Comparison of ENCODE assay signal across 17 cellular contexts in genomic region chr11:25961539-25961938, GRCh38.
A peak's percentile ranks its signal among the peaks of the same experiment; 100 is the strongest.
DNase-seq lines count a peak whose midpoint lies in the region; ATAC-seq, FAIRE-seq and TF ChIP-seq lines count a peak whose summit lies in the region.
"Had no signal": no experiment of that assay in that cellular context is flagged by ENCODE, and none has a peak within 500 bp of the region (broad histone marks: within the 10 kb centered on the region; RNA-seq: fewer than 3 reads in every experiment).

No MANE protein-coding gene starts in this region.

- no peak overlapping the region for H2BK5ac ChIP-seq in H1 (ENCODE audit: low read depth, low read length)

- DNase-seq in A673 (ENCODE audit: low spot score), result no peak
- no peak for DNase-seq in GM23338 (ENCODE audit: low spot score)
- DNase-seq in H1 (ENCODE audit: low read depth in 1 of 2, low spot score in 2 of 2), result no peak
- DNase-seq in testis, result no peak
- DNase-seq in ureter (ENCODE audit: low spot score), result no peak
- no peak for DNase-seq in EL
- DNase-seq: activated CD8-positive, alpha-beta T cell treated with anti-CD3 and anti-CD28 coated beads for 36 hours; GM23248; NCI-H2029 treated with DMSO at 0.1 percent for 48 hours; NCI-H69; ovary; stimulated activated CD4-positive, alpha-beta T cell treated with anti-CD3 and anti-CD28 coated beads, Interleukin-4, amount 100 ng/mL, for 24 hours had no signal

- H3K27me3 ChIP-seq in A673 (replicated peaks; ENCODE audit: insufficient read depth, low read depth, low read length, poor library complexity), result no peaks in the 10 kb centered on the region
- no peaks in the 10 kb centered on the region for H3K27me3 ChIP-seq in GM23338 (ENCODE audit: insufficient read depth)
- no peaks in the 10 kb centered on the region for H3K27me3 ChIP-seq in H1 (replicated peaks in 1 of 4; ENCODE audit: control insufficient read depth in 3 of 4, extremely low read depth in 1 of 4, insufficient read depth in 3 of 4, low read length in 3 of 4)
- H3K27me3 ChIP-seq in neural cell (ENCODE audit: insufficient read depth, low read depth, low read length), result no peaks in the 10 kb centered on the region
- H3K27me3 ChIP-seq in testis, result no peaks in the 10 kb centered on the region
- H3K27me3 ChIP-seq: breast epithelium, ovary, suprapubic skin had no signal

- peaks cover 3% of the 10 kb centered on the region; the same call in 1 of the 3 replicates for H3K4me1 Mint-ChIP-seq in GM23338

- no peak overlapping the region for H3K4me2 ChIP-seq in GM23338
- no peak overlapping the region for H3K4me2 ChIP-seq in H1 (ENCODE audit: insufficient read depth in 1 of 2, low read depth in 2 of 2, low read length in 2 of 2)
- no peak overlapping the region for H3K4me2 ChIP-seq in neural cell (ENCODE audit: low read length)

- intact Hi-C loops in A673 (cut with micrococcal nuclease; ENCODE audit: unreplicated experiment), result no loop called here
- intact Hi-C loops in testis (cut with DNase I; ENCODE audit: low total_unique reads), result no loop called here

- TF ChIP-seq POLR2A in H1 (IDR thresholded peaks at IDR 0.05; ENCODE audit: control extremely low read depth in 1 of 2, low read depth in 2 of 2, low read length in 2 of 2) (no peak), testis (IDR thresholded peaks at IDR 0.05) (no peak)

- H4K5ac ChIP-seq in H1 (ENCODE audit: insufficient read length, low read depth, low read length), result no peak overlapping the region

- H2AFZ ChIP-seq in GM23338 (no peak overlapping the region), H1 (ENCODE audit: low read length) (no peak overlapping the region), neural cell (ENCODE audit: low read depth, low read length) (no peak overlapping the region)
- H2AFZ ChIP-seq: GM23248 had no signal

- TF ChIP-seq CTCF in A673 (conservative IDR thresholded peaks at IDR 0.05; ENCODE audit: low read depth, low read length) (peak; percentile 29; the same call in 1 of the 2 replicates), GM23338 (conservative IDR thresholded peaks at IDR 0.05; ENCODE audit: low read depth in 2 of 2) (peak; percentile 31 to 41), H1 (IDR thresholded peaks at IDR 0.05; ENCODE audit: control extremely low read depth in 1 of 3, insufficient read depth in 1 of 3, low read depth in 1 of 3, low read length in 3 of 3) (peak in 1 of 3 experiments; percentile 14; a peak in 2 of 4 replicates), neural cell (IDR thresholded peaks at IDR 0.05; ENCODE audit: poor library complexity, severe bottlenecking) (peak; percentile 66), testis (IDR thresholded peaks at IDR 0.05) (no peak)

- no peak for ATAC-seq in GM23338
- ATAC-seq: activated CD8-positive, alpha-beta T cell treated with anti-CD3 and anti-CD28 coated beads for 36 hours had no signal

- H3K14ac ChIP-seq in H1 (ENCODE audit: insufficient read length), result no peak overlapping the region

- no peaks in the 10 kb centered on the region for H3K79me1 ChIP-seq in H1 (ENCODE audit: low read depth, low read length)

- no peak overlapping the region for H3K23ac ChIP-seq in H1 (ENCODE audit: insufficient read length)

- H3K27ac ChIP-seq in A673 (ENCODE audit: low read depth, low read length, poor library complexity, severe bottlenecking) (no peak overlapping the region), GM23338 (ENCODE audit: low read depth) (no peak overlapping the region), H1 (ENCODE audit: low read depth, low read length) (no peak overlapping the region), neural cell (ENCODE audit: low read length) (no peak overlapping the region), testis (no peak overlapping the region)
- H3K27ac ChIP-seq: breast epithelium, GM23248, ovary, RWPE1, suprapubic skin had no signal

- H2BK20ac ChIP-seq in H1 (ENCODE audit: low read length), result no peak overlapping the region

- H3K9me2 ChIP-seq in GM23338 (ENCODE audit: insufficient read depth) (no peaks in the 10 kb centered on the region), neural cell (ENCODE audit: insufficient read depth, low read length) (no peaks in the 10 kb centered on the region)

- no peak overlapping the region for H2BK15ac ChIP-seq in H1 (ENCODE audit: low read length)

- 91% methylated on average over 4 of the region's 4 CpGs; no CpG with 5 or more reads in 1 of the 2 experiments for WGBS in H1 (ENCODE audit: extremely low coverage in 1 of 2, insufficient coverage in 1 of 2, insufficient read length in 1 of 2, insufficient replicate concordance in 2 of 2, low coverage in 1 of 2, low lambda C conversion rate in 2 of 2, missing lambda C conversion rate in 1 of 2), 2 experiments
- WGBS in testis, 2 donors, result 65 to 66% methylated on average over 4 of the region's 4 CpGs

- H3K23me2 ChIP-seq in H1 (ENCODE audit: low read depth, low read length), result no peaks in the 10 kb centered on the region

- H3K4ac ChIP-seq in H1 (replicated peaks; ENCODE audit: insufficient read length, low read depth, low read length), result no peak overlapping the region

- no peak overlapping the region for H2BK120ac ChIP-seq in H1 (replicated peaks; ENCODE audit: low read depth, low read length)

- peaks cover 2% of the 10 kb centered on the region for H3K27me3 Mint-ChIP-seq in GM23338 (ENCODE audit: insufficient read depth, low read depth, poor library complexity)
- H3K27me3 Mint-ChIP-seq: activated CD8-positive, alpha-beta T cell treated with anti-CD3 and anti-CD28 coated beads for 36 hours had no signal

- H3K9me3 Mint-ChIP-seq in GM23338, result no peaks in the 10 kb centered on the region; the same call in 2 of the 3 replicates

- H3K9ac ChIP-seq in H1 (replicated peaks in 1 of 4; ENCODE audit: extremely low read depth in 1 of 4, low read depth in 3 of 4, low read length in 3 of 4), result no peak overlapping the region
- H3K9ac ChIP-seq in neural cell (ENCODE audit: low read length), result no peak overlapping the region
- H3K9ac ChIP-seq: GM23248 had no signal

- no peaks in the 10 kb centered on the region for H3K4me1 ChIP-seq in A673 (ENCODE audit: insufficient read depth, low read length, poor library complexity, severe bottlenecking)
- no peaks in the 10 kb centered on the region; the same call in 1 of the 2 replicates for H3K4me1 ChIP-seq in GM23338 (ENCODE audit: insufficient read depth)
- no peaks in the 10 kb centered on the region for H3K4me1 ChIP-seq in H1 (replicated peaks in 1 of 4; ENCODE audit: control insufficient read depth in 3 of 4, insufficient read depth in 4 of 4, low read length in 3 of 4)
- no peaks in the 10 kb centered on the region for H3K4me1 ChIP-seq in testis
- H3K4me1 ChIP-seq: breast epithelium, suprapubic skin had no signal

- H3K36me3 Mint-ChIP-seq in GM23338 (ENCODE audit: low read depth), result no peaks in the 10 kb centered on the region

- H3K9me3 ChIP-seq in A673 (ENCODE audit: low read depth, low read length, poor library complexity, severe bottlenecking), result no peaks in the 10 kb centered on the region
- no peaks in the 10 kb centered on the region for H3K9me3 ChIP-seq in H1 (ENCODE audit: insufficient read depth in 2 of 2, low read depth in 1 of 2, low read length in 1 of 2)
- H3K9me3 ChIP-seq in neural cell (ENCODE audit: low read length), result no peaks in the 10 kb centered on the region
- no peaks in the 10 kb centered on the region for H3K9me3 ChIP-seq in testis
- H3K9me3 ChIP-seq: breast epithelium, ovary, suprapubic skin had no signal

- no peak overlapping the region for H3K27ac Mint-ChIP-seq in GM23338
- H3K27ac Mint-ChIP-seq: activated CD8-positive, alpha-beta T cell treated with anti-CD3 and anti-CD28 coated beads for 36 hours; activated T-helper 1 cell treated with anti-CD3 and anti-CD28 coated beads, Interleukin-12 subunit alpha, Interleukin-12 subunit beta, Interleukin-2, Interleukin-4 antibody, amounts not matched to agents 30 ng/mL and 10 ng/mL and 1 ng/mL, durations not matched to agents 14 hours and 24 hours and 36 hours had no signal

- no peaks in the 10 kb centered on the region for H3K79me2 ChIP-seq in GM23338 (replicated peaks; ENCODE audit: insufficient read depth)
- H3K79me2 ChIP-seq in H1 (ENCODE audit: control insufficient read depth in 1 of 2, insufficient read depth in 2 of 2, low read length in 2 of 2), result no peaks in the 10 kb centered on the region
- no peaks in the 10 kb centered on the region for H3K79me2 ChIP-seq in neural cell (replicated peaks; ENCODE audit: insufficient read depth, low read length)

- no peak overlapping the region for H2AK5ac ChIP-seq in H1 (ENCODE audit: low read depth, low read length)

- H3F3A ChIP-seq in GM23338 (replicated peaks; ENCODE audit: low read depth), result no peaks in the 10 kb centered on the region
- H3F3A ChIP-seq in neural cell (ENCODE audit: insufficient read depth, low read length, poor library complexity, severe bottlenecking), result no peaks in the 10 kb centered on the region

- BruUV-seq in A673 (replicated peaks; lab: Mats Ljungman, UMichigan), result no TSS peak

- POLR2A ChIA-PET in A673 (lab: Charles Lee; ENCODE audit: low non-redundant PET) (no interaction called here), H1 (lab: Charles Lee; ENCODE audit: partially characterized antibody) (no interaction called here)

- no peak overlapping the region for H3K18ac ChIP-seq in H1 (ENCODE audit: extremely low read depth, low read length)

- no peak overlapping the region for H4K8ac ChIP-seq in H1 (ENCODE audit: extremely low read depth, insufficient read depth, low read length)

- no peak for FAIRE-seq in H1 (lab: Jason Lieb, UNC)

- H3K36me3 ChIP-seq in A673 (ENCODE audit: insufficient read depth, low read length, poor library complexity, severe bottlenecking) (no peaks in the 10 kb centered on the region), GM23338 (ENCODE audit: insufficient read depth) (no peaks in the 10 kb centered on the region), H1 (ENCODE audit: control insufficient read depth in 2 of 4, insufficient read depth in 4 of 4, low read length in 3 of 4) (no peaks in the 10 kb centered on the region), neural cell (ENCODE audit: insufficient read depth, low read length) (no peaks in the 10 kb centered on the region), testis (ENCODE audit: low read depth, missing control alignments) (no peaks in the 10 kb centered on the region)
- H3K36me3 ChIP-seq: breast epithelium, ovary, suprapubic skin had no signal

- H3K4me3 Mint-ChIP-seq in GM23338, result no peak overlapping the region
- H3K4me3 Mint-ChIP-seq: activated CD8-positive, alpha-beta T cell treated with anti-CD3 and anti-CD28 coated beads for 36 hours; activated T-helper 1 cell treated with anti-CD3 and anti-CD28 coated beads, Interleukin-12 subunit alpha, Interleukin-12 subunit beta, Interleukin-2, Interleukin-4 antibody, amounts not matched to agents 30 ng/mL and 10 ng/mL and 1 ng/mL, durations not matched to agents 14 hours and 24 hours and 36 hours had no signal

- no peak overlapping the region for H4K91ac ChIP-seq in H1 (replicated peaks; ENCODE audit: insufficient read length, low read length)

- TF ChIP-seq RAD21 in H1 (IDR thresholded peaks at IDR 0.05 in 1 of 2, conservative IDR thresholded peaks at IDR 0.05 in 1 of 2; ENCODE audit: low read depth in 2 of 2, low read length in 2 of 2) (peak; percentile 28 to 41; a peak in 3 of 4 replicates), neural cell (conservative IDR thresholded peaks at IDR 0.05) (peak; percentile 75)

- no peak overlapping the region for H2BK12ac ChIP-seq in H1 (ENCODE audit: low read depth, low read length)

- CTCF ChIA-PET in A673 (lab: Charles Lee), result no interaction called here
- CTCF ChIA-PET in H1 (lab: Charles Lee; ENCODE audit: partially characterized antibody), result interaction anchor here (0.7 kb wide), 1 partner anchor 16 kb away, joined by 5 read pairs; no protein-coding TSS in a partner anchor

- no peak for TF ChIP-seq EP300 in H1 (IDR thresholded peaks at IDR 0.05; ENCODE audit: borderline replicate concordance in 1 of 2, low read depth in 2 of 2, low read length in 2 of 2)
- no peak for TF ChIP-seq EP300 in neural cell (conservative IDR thresholded peaks at IDR 0.05; ENCODE audit: poor library complexity, severe bottlenecking)

- H4K20me1 ChIP-seq in GM23338 (replicated peaks; ENCODE audit: insufficient read depth) (no peaks in the 10 kb centered on the region), H1 (replicated peaks in 1 of 2; ENCODE audit: control insufficient read depth in 1 of 2, insufficient read depth in 2 of 2, low read length in 2 of 2) (no peaks in the 10 kb centered on the region), neural cell (ENCODE audit: insufficient read depth) (no peaks in the 10 kb centered on the region)

- H3K4me3 ChIP-seq in A673 (ENCODE audit: low read depth, low read length, poor library complexity, severe bottlenecking), result no peak overlapping the region
- no peak overlapping the region for H3K4me3 ChIP-seq in GM23338
- H3K4me3 ChIP-seq in H1 (ENCODE audit: extremely low read depth in 1 of 4, insufficient read depth in 2 of 4, low read depth in 3 of 4, low read length in 4 of 4), result no peak overlapping the region
- H3K4me3 ChIP-seq in neural cell (ENCODE audit: low read length), result no peak overlapping the region
- H3K4me3 ChIP-seq in testis, result no peak overlapping the region
- H3K4me3 ChIP-seq: breast epithelium, GM23248, ovary, suprapubic skin had no signal

- no peak overlapping the region for H3K56ac ChIP-seq in H1 (replicated peaks; ENCODE audit: insufficient read length, low read depth, low read length)

Comparison
In these comparisons a context has a peak if more than half of its experiments do, and no peak if none do; other contexts are left out.
1. CTCF ChIP-seq: peak in A673 (single experiment), GM23338 (2 of 2) and neural cell (single experiment); none in testis (0 of 3).